7 cellular contexts compared by ENCODE assay signal in the genomic region with DNA sequence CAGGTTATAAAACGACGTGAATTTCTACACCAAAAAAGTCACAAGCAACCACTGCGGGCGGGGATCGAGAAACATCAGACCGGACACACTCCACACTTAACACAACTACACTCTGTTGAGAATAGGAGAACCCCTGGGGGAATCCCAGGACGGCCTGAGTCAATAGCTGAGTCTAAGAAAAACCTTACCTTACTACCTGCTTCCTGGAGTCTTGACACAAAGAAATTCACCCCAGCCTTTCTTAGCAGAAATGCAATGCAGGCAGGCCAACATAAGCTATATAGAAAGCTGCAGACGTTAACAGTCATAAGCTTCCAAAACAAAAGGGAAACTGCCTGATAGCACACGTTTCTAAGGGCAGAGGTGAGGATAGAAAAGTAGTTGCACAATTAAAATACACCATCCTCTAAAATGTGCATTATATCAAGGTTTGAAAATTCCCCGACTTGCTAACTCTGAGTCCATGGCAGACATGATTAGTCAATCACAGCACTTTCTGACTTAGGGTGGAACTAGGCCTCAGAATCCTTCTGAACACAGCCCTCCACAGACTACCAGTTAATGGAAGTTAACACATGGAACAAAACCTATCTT.
DNase-seq lines count a peak whose midpoint lies in the region; ATAC-seq lines count a peak whose summit lies in the region.

No MANE protein-coding gene starts in this region.

- peak; percentile 66 for DNase-seq in activated T-helper 9 cell treated with anti-CD3 and anti-CD28 coated beads, Interleukin-2, amount 50 U/mL, for 16 hours (ENCODE audit: low read depth)
- peak; percentile 69 to 71 for DNase-seq in stimulated activated CD4-positive, alpha-beta T cell treated with anti-CD3 and anti-CD28 coated beads, Interleukin-2, amount 100 ng/mL, for 24 hours
- DNase-seq in ureter (ENCODE audit: low spot score): no peak
- DNase-seq in T1000 (lab: John Stamatoyannopoulos, UW): no peak
- no peak for DNase-seq in NCI-H1048 (lab: John Stamatoyannopoulos, UW)

- ATAC-seq in GM19467 (IDR thresholded peaks at IDR 0.05; ENCODE audit: unreplicated experiment): peak; percentile 37
- ATAC-seq in HG03571 (IDR thresholded peaks at IDR 0.05; ENCODE audit: unreplicated experiment): peak; percentile 39

Comparison
In these comparisons a context has a peak if more than half of its experiments do, and no peak if none do; other contexts are left out.
1. DNase-seq: peak in activated T-helper 9 cell treated with anti-CD3 and anti-CD28 coated beads, Interleukin-2, amount 50 U/mL, for 16 hours (single experiment) and stimulated activated CD4-positive, alpha-beta T cell treated with anti-CD3 and anti-CD28 coated beads, Interleukin-2, amount 100 ng/mL, for 24 hours (2 of 2); none in ureter (single experiment), T1000 (single experiment) and NCI-H1048 (single experiment).